ENCODE assay signal across 10 cellular contexts in genomic region chr3:95721938-95722337, GRCh38.
A peak's percentile ranks its signal among the peaks of the same experiment; 100 is the strongest.
DNase-seq lines count a peak whose midpoint lies in the region; ATAC-seq, FAIRE-seq and TF ChIP-seq lines count a peak whose summit lies in the region.
"Had no signal": no experiment of that assay in that cellular context is flagged by ENCODE, and none has a peak within 500 bp of the region (broad histone marks: within the 10 kb centered on the region; RNA-seq: fewer than 3 reads in every experiment).

No MANE protein-coding gene starts in this region.

- H4K20me1 ChIP-seq in H1 (replicated peaks in 1 of 2; ENCODE audit: control insufficient read depth in 1 of 2, insufficient read depth in 2 of 2, low read length in 2 of 2): no peaks in the 10 kb centered on the region

- POLR2A ChIA-PET in CD8-positive, alpha-beta memory T cell (lab: Charles Lee): no interaction called here
- POLR2A ChIA-PET in H1 (lab: Charles Lee; ENCODE audit: partially characterized antibody): no interaction called here

- H3K23ac ChIP-seq in H1 (ENCODE audit: insufficient read length): no peak overlapping the region

- H3K27ac Mint-ChIP-seq in CD8-positive, alpha-beta memory T cell: peak overlapping the region in 5 of 8 donors; percentile 10 to 75 (median 47)

- TF ChIP-seq RAD21 in H1 (IDR thresholded peaks at IDR 0.05 in 1 of 2, conservative IDR thresholded peaks at IDR 0.05 in 1 of 2; ENCODE audit: low read depth in 2 of 2, low read length in 2 of 2): no peak

- DNase-seq in CD8-positive, alpha-beta memory T cell: no peak
- DNase-seq in H1 (ENCODE audit: low read depth in 1 of 2, low spot score in 2 of 2) (no peak), amniotic stem cell (lab: John Stamatoyannopoulos, UW) (no peak), NCI-H524 treated with DMSO at 0.1 percent for 48 hours (lab: John Stamatoyannopoulos, UW) (no peak), NCI-H1694 (lab: John Stamatoyannopoulos, UW) (no peak), D721Med (ENCODE audit: insufficient read length, low spot score) (no peak)
- DNase-seq: activated naive CD4-positive, alpha-beta T cell treated with Interleukin-2 at 50 U/mL for 16 hours had no signal

- no peak for TF ChIP-seq CTCF in H1 (IDR thresholded peaks at IDR 0.05; ENCODE audit: control extremely low read depth in 1 of 3, insufficient read depth in 1 of 3, low read depth in 1 of 3, low read length in 3 of 3)
- no peak for TF ChIP-seq CTCF in D721Med (IDR thresholded peaks at IDR 0.05; ENCODE audit: insufficient read depth, missing control alignments)

- no peak overlapping the region for H3K56ac ChIP-seq in H1 (replicated peaks; ENCODE audit: insufficient read length, low read depth, low read length)

- H3K4me2 ChIP-seq in H1 (ENCODE audit: insufficient read depth in 1 of 2, low read depth in 2 of 2, low read length in 2 of 2): no peak overlapping the region

- no peaks in the 10 kb centered on the region for H3K36me3 ChIP-seq in CD8-positive, alpha-beta memory T cell (ENCODE audit: insufficient read depth, low read length)
- H3K36me3 ChIP-seq in H1 (ENCODE audit: control insufficient read depth in 2 of 4, insufficient read depth in 4 of 4, low read length in 3 of 4): no peaks in the 10 kb centered on the region

- H4K8ac ChIP-seq in H1 (ENCODE audit: extremely low read depth, insufficient read depth, low read length): no peak overlapping the region

- TF ChIP-seq POLR2A in H1 (IDR thresholded peaks at IDR 0.05; ENCODE audit: control extremely low read depth in 1 of 2, low read depth in 2 of 2, low read length in 2 of 2): no peak

- H3K27me3 ChIP-seq in CD8-positive, alpha-beta memory T cell (ENCODE audit: insufficient read depth, low read length, poor library complexity, severe bottlenecking): no peaks in the 10 kb centered on the region
- H3K27me3 ChIP-seq in H1 (replicated peaks in 1 of 4; ENCODE audit: control insufficient read depth in 3 of 4, extremely low read depth in 1 of 4, insufficient read depth in 3 of 4, low read length in 3 of 4): no peaks in the 10 kb centered on the region

- H3K79me1 ChIP-seq in H1 (ENCODE audit: low read depth, low read length): no peaks in the 10 kb centered on the region

- H3K36me3 Mint-ChIP-seq in CD8-positive, alpha-beta memory T cell: no peaks in the 10 kb centered on the region

- no peak overlapping the region for H3K9ac ChIP-seq in H1 (replicated peaks in 1 of 4; ENCODE audit: extremely low read depth in 1 of 4, low read depth in 3 of 4, low read length in 3 of 4)

- no peak overlapping the region for H3K4me3 ChIP-seq in CD8-positive, alpha-beta memory T cell (ENCODE audit: low read length)
- H3K4me3 ChIP-seq in H1 (ENCODE audit: extremely low read depth in 1 of 4, insufficient read depth in 2 of 4, low read depth in 3 of 4, low read length in 4 of 4): no peak overlapping the region

- H3K27ac ChIP-seq in CD8-positive, alpha-beta memory T cell (ENCODE audit: low read depth, low read length): no peak overlapping the region
- H3K27ac ChIP-seq in H1 (ENCODE audit: low read depth, low read length): no peak overlapping the region
- H3K27ac ChIP-seq: C4-2B had no signal

- no peak overlapping the region for H4K91ac ChIP-seq in H1 (replicated peaks; ENCODE audit: insufficient read length, low read length)

- peaks cover 0 to 3% (median 2%) of the 10 kb centered on the region in 5 donors for H3K9me3 Mint-ChIP-seq in CD8-positive, alpha-beta memory T cell

- no peaks in the 10 kb centered on the region for H3K4me1 ChIP-seq in CD8-positive, alpha-beta memory T cell (ENCODE audit: insufficient read depth, low read length)
- no peaks in the 10 kb centered on the region for H3K4me1 ChIP-seq in H1 (replicated peaks in 1 of 4; ENCODE audit: control insufficient read depth in 3 of 4, insufficient read depth in 4 of 4, low read length in 3 of 4)

- H3K4me3 Mint-ChIP-seq in CD8-positive, alpha-beta memory T cell: peak overlapping the region in 5 of 7 donors; percentile 4 to 69 (median 13)

- H3K27me3 Mint-ChIP-seq in CD8-positive, alpha-beta memory T cell: no peaks in the 10 kb centered on the region

- CTCF ChIA-PET in CD8-positive, alpha-beta memory T cell (lab: Charles Lee): no interaction called here
- CTCF ChIA-PET in H1 (lab: Charles Lee; ENCODE audit: partially characterized antibody): no interaction called here

- H2BK5ac ChIP-seq in H1 (ENCODE audit: low read depth, low read length): no peak overlapping the region

- no peak overlapping the region for H3K4ac ChIP-seq in H1 (replicated peaks; ENCODE audit: insufficient read length, low read depth, low read length)

- H3K18ac ChIP-seq in H1 (ENCODE audit: extremely low read depth, low read length): no peak overlapping the region

- ATAC-seq in GM19463 (IDR thresholded peaks at IDR 0.05; ENCODE audit: unreplicated experiment) (peak; percentile 91), HG03457 (IDR thresholded peaks at IDR 0.05; ENCODE audit: unreplicated experiment) (peak; percentile 96)

- H2BK20ac ChIP-seq in H1 (ENCODE audit: low read length): no peak overlapping the region

- WGBS in H1 (ENCODE audit: extremely low coverage in 1 of 2, insufficient coverage in 1 of 2, insufficient read length in 1 of 2, insufficient replicate concordance in 2 of 2, low coverage in 1 of 2, low lambda C conversion rate in 2 of 2, missing lambda C conversion rate in 1 of 2), 2 experiments: 97% methylated on average over 2 of the region's 2 CpGs; no CpG with 5 or more reads in 1 of the 2 experiments

- H2BK120ac ChIP-seq in H1 (replicated peaks; ENCODE audit: low read depth, low read length): no peak overlapping the region

- H3K4me1 Mint-ChIP-seq in CD8-positive, alpha-beta memory T cell: no peaks in the 10 kb centered on the region

- FAIRE-seq in H1 (lab: Jason Lieb, UNC): no peak
- FAIRE-seq in D721Med (lab: Jason Lieb, UNC): no peak

- no peak overlapping the region for H2BK15ac ChIP-seq in H1 (ENCODE audit: low read length)

- H4K5ac ChIP-seq in H1 (ENCODE audit: insufficient read length, low read depth, low read length): no peak overlapping the region

- H2BK12ac ChIP-seq in H1 (ENCODE audit: low read depth, low read length): no peak overlapping the region

- no peak overlapping the region for H3K14ac ChIP-seq in H1 (ENCODE audit: insufficient read length)

- no peak overlapping the region for H2AK5ac ChIP-seq in H1 (ENCODE audit: low read depth, low read length)

- no peak overlapping the region for H2AFZ ChIP-seq in H1 (ENCODE audit: low read length)

- no peaks in the 10 kb centered on the region for H3K79me2 ChIP-seq in H1 (ENCODE audit: control insufficient read depth in 1 of 2, insufficient read depth in 2 of 2, low read length in 2 of 2)

- no peak for TF ChIP-seq EP300 in H1 (IDR thresholded peaks at IDR 0.05; ENCODE audit: borderline replicate concordance in 1 of 2, low read depth in 2 of 2, low read length in 2 of 2)

- no peaks in the 10 kb centered on the region for H3K9me3 ChIP-seq in CD8-positive, alpha-beta memory T cell (ENCODE audit: low read length)
- H3K9me3 ChIP-seq in H1 (ENCODE audit: insufficient read depth in 2 of 2, low read depth in 1 of 2, low read length in 1 of 2): no peaks in the 10 kb centered on the region

- no peaks in the 10 kb centered on the region for H3K23me2 ChIP-seq in H1 (ENCODE audit: low read depth, low read length)

TF ChIP-seq in H1, 55 proteins besides CTCF, POLR2A, EP300 and RAD21:
- TF ChIP-seq KDM1A (IDR thresholded peaks at IDR 0.05; ENCODE audit: borderline replicate concordance, low read length): no peak
- TF ChIP-seq ASH2L (IDR thresholded peaks at IDR 0.05; ENCODE audit: low read length): no peak
- TF ChIP-seq KDM5A (IDR thresholded peaks at IDR 0.05; ENCODE audit: low read length): no peak
- TF ChIP-seq FOSL1 (IDR thresholded peaks at IDR 0.05; ENCODE audit: insufficient read depth, low read depth, low read length): no peak
- TF ChIP-seq ATF3 (IDR thresholded peaks at IDR 0.05; ENCODE audit: insufficient read depth, low read depth, low read length): no peak
- TF ChIP-seq CEBPB (IDR thresholded peaks at IDR 0.05; ENCODE audit: low read depth, low read length): peak; percentile 90
